In genomic region chr7:73778801-73779389, GRCh38 we compare ENCODE assay signal across 32 cellular contexts. TPM values are rescaled to one million over a fixed set of nuclear protein-coding genes. Genes with fewer than 3 reads are reported as not detected.
"Had no signal": no experiment of that assay in that cellular context is flagged by ENCODE, and none has a peak within 500 bp of the region (broad histone marks: within the 10 kb centered on the region; RNA-seq: fewer than 3 reads in every experiment).

No MANE protein-coding gene starts in this region.

- H3K27ac Mint-ChIP-seq: activated CD8-positive, alpha-beta T cell treated with anti-CD3 and anti-CD28 coated beads for 36 hours; activated naive CD4-positive, alpha-beta T cell treated with anti-CD3 and anti-CD28 coated beads for 36 hours; activated naive CD8-positive, alpha-beta T cell treated with anti-CD3 and anti-CD28 coated beads for 36 hours; activated T-helper 2 cell treated with anti-CD3 and anti-CD28 coated beads, Interferon-gamma antibody, Interleukin-2, Interleukin-4, amounts not matched to agents 10 μg/mL and 5 μg/mL and 100 μg/mL, durations not matched to agents 14 hours and 24 hours and 36 hours; nephron; progenitor cell of endocrine pancreas; stimulated activated naive B cell treated with anti-CD40 and anti-IgM and Interleukin-4, amounts not matched to agents 10 μg/mL and 1 μg/mL and 100 μg/mL, for 72 hours; T-helper 1 cell treated with Interleukin-12 subunit alpha and Interleukin-12 subunit beta and Interleukin-4 antibody, amounts not matched to agents 30 μg/mL and 1 μg/mL, for 36 hours had no signal

- H3K27me3 ChIP-seq: adrenal gland, body of pancreas, ovary, right lobe of liver had no signal

- ATAC-seq: activated CD8-positive, alpha-beta T cell treated with anti-CD3 and anti-CD28 coated beads for 36 hours; activated T-cell treated with anti-CD3 and anti-CD28 coated beads, Interleukin-2, amount 50 U/mL, for 4 hours; heart right ventricle; stimulated activated naive B cell treated with anti-CD40 and anti-IgM and Interleukin-4, amounts not matched to agents 10 μg/mL and 1 μg/mL and 100 μg/mL, for 72 hours had no signal

- H3K4me1 Mint-ChIP-seq: nephron; stimulated activated naive B cell treated with anti-CD40 and anti-IgM and Interleukin-4, amounts not matched to agents 10 μg/mL and 1 μg/mL and 100 μg/mL, for 72 hours had no signal

- FAIRE-seq: colon, endometrium had no signal

- H3K36me3 Mint-ChIP-seq: activated naive CD8-positive, alpha-beta T cell treated with anti-CD3 and anti-CD28 coated beads for 36 hours; stimulated activated naive B cell treated with anti-CD40 and anti-IgM and Interleukin-4, amounts not matched to agents 10 μg/mL and 1 μg/mL and 100 μg/mL, for 72 hours had no signal

- DNase-seq: activated CD4-positive, alpha-beta T cell treated with anti-CD3 and anti-CD28 coated beads, Interleukin-2, amount 50 U/mL, for 1 hour; activated CD4-positive, CD25-positive, alpha-beta regulatory T cell treated with anti-CD3 and anti-CD28 coated beads, Interleukin-2, amount 50 U/mL, for 72 hours; activated CD8-positive, alpha-beta T cell treated with anti-CD3 and anti-CD28 coated beads for 36 hours; activated naive CD4-positive, alpha-beta T cell treated with anti-CD3 and anti-CD28 coated beads for 36 hours; activated naive CD8-positive, alpha-beta T cell treated with anti-CD3 and anti-CD28 coated beads for 36 hours; activated T-cell treated with anti-CD3 and anti-CD28 coated beads, Interleukin-2, amount 50 U/mL, for 4 hours; adrenal gland; body of pancreas; effector CD8-positive, alpha-beta T cell; esophagus squamous epithelium; foreskin melanocyte; heart right ventricle; left ventricle myocardium inferior; mesendoderm; ovary; stimulated activated CD4-positive, alpha-beta T cell treated with anti-CD3 and anti-CD28 coated beads, Interleukin-1b, Interleukin-23, amount 100 ng/mL, for 48 hours; stimulated activated naive B cell treated with anti-CD40 and anti-IgM and Interleukin-4, amounts not matched to agents 10 μg/mL and 1 μg/mL and 100 μg/mL, for 72 hours; stomach; T1000 had no signal

- H3K9me3 Mint-ChIP-seq: activated CD8-positive, alpha-beta T cell treated with anti-CD3 and anti-CD28 coated beads for 36 hours; activated T-helper 2 cell treated with anti-CD3 and anti-CD28 coated beads, Interferon-gamma antibody, Interleukin-2, Interleukin-4, amounts not matched to agents 10 μg/mL and 5 μg/mL and 100 μg/mL, durations not matched to agents 14 hours and 24 hours and 36 hours; T-helper 1 cell treated with Interleukin-12 subunit alpha and Interleukin-12 subunit beta and Interleukin-4 antibody, amounts not matched to agents 30 μg/mL and 1 μg/mL, for 36 hours had no signal

- H3K9me3 ChIP-seq: adrenal gland, body of pancreas, esophagus squamous epithelium, ovary, right lobe of liver, stomach, tibial artery had no signal

- H3K36me3 ChIP-seq: adrenal gland, esophagus squamous epithelium, heart right ventricle, left ventricle myocardium inferior, ovary, right lobe of liver, stomach, tibial artery had no signal

- H3K4me1 ChIP-seq: adrenal gland, body of pancreas, esophagus squamous epithelium, heart right ventricle, left ventricle myocardium inferior, stomach, tibial artery had no signal

- H3K4me2 ChIP-seq: smooth muscle cell had no signal

- H3K27ac ChIP-seq: adrenal gland, epithelial cell of prostate, esophagus squamous epithelium, heart right ventricle, left ventricle myocardium inferior, ovary, right lobe of liver, stomach, tibial artery had no signal

- H3K4me3 Mint-ChIP-seq: activated CD8-positive, alpha-beta T cell treated with anti-CD3 and anti-CD28 coated beads for 36 hours; activated naive CD4-positive, alpha-beta T cell treated with anti-CD3 and anti-CD28 coated beads for 36 hours; activated naive CD8-positive, alpha-beta T cell treated with anti-CD3 and anti-CD28 coated beads for 36 hours; activated T-cell treated with anti-CD3 and anti-CD28 coated beads, Interleukin-2, amount 50 U/mL, for 4 hours; nephron; stimulated activated naive B cell treated with anti-CD40 and anti-IgM and Interleukin-4, amounts not matched to agents 10 μg/mL and 1 μg/mL and 100 μg/mL, for 72 hours; T-helper 1 cell treated with Interleukin-12 subunit alpha and Interleukin-12 subunit beta and Interleukin-4 antibody, amounts not matched to agents 30 μg/mL and 1 μg/mL, for 36 hours had no signal

- H3K4me3 ChIP-seq: adrenal gland, body of pancreas, esophagus squamous epithelium, heart right ventricle, left ventricle myocardium inferior, lung, ovary, right lobe of liver, smooth muscle cell, stomach, tibial artery had no signal

RNA-seq across cellular contexts. Expression of gene CLDN3, which starts 8.8 kb away (rescaled TPM):
- total RNA-seq: activated CD8-positive, alpha-beta T cell treated with anti-CD3 and anti-CD28 coated beads for 36 hours; activated naive CD4-positive, alpha-beta T cell treated with anti-CD3 and anti-CD28 coated beads for 36 hours; activated naive CD8-positive, alpha-beta T cell treated with anti-CD3 and anti-CD28 coated beads for 36 hours; activated T-helper 2 cell treated with anti-CD3 and anti-CD28 coated beads, Interferon-gamma antibody, Interleukin-2, Interleukin-4, amounts not matched to agents 10 μg/mL and 5 μg/mL and 100 μg/mL, durations not matched to agents 14 hours and 24 hours and 36 hours; aorta; glomerular endothelial cell; heart right ventricle; left ventricle myocardium inferior; smooth muscle cell had no signal
- polyA plus RNA-seq: heart right ventricle had no signal

RNA-seq across cellular contexts. Expression of gene CLDN4, which starts 51.9 kb away (rescaled TPM):
- total RNA-seq: activated T-helper 2 cell treated with anti-CD3 and anti-CD28 coated beads, Interferon-gamma antibody, Interleukin-2, Interleukin-4, amounts not matched to agents 10 μg/mL and 5 μg/mL and 100 μg/mL, durations not matched to agents 14 hours and 24 hours and 36 hours had no signal
